21 cellular contexts compared by ENCODE assay signal in the genomic region with DNA sequence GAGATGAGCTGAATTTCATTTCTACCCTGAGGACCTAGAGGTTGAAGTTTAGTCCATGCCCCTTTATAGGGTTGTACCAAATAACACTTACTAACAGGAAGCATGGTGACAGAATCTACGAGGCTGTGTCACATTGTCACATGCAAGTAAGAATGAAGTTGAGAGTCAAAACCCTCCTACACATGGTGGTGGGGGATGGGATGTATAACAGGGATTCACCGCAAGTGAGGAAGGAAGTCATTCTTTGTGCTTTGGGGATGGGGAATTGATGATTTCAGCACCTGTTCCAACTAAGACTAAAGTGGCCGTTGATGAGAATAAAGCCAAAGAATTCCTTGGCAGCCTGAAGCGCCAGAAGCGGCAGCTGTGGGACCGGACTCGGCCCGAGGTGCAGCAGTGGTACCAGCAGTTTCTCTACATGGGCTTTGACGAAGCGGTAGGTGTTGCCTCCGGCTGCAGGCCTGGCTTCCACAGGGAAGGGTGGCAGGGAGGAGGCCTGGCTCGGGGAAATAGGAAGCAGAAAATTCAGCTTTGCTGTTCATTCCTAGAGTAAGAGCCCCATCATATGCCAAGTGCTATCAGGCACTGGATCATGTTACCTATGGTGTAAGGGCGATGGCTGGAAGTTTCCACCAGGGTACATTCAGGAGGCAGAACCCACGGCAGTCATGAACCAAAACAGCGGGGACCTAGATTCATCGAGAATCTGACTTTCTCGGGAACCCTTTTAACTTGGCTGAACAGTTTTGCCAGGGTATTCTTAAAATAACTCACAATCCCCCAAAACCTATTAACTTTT.
A peak's percentile ranks its signal among the peaks of the same experiment; 100 is the strongest.
DNase-seq lines count a peak whose midpoint lies in the region; ATAC-seq, FAIRE-seq and TF ChIP-seq lines count a peak whose summit lies in the region.
"Had no signal": no experiment of that assay in that cellular context is flagged by ENCODE, and none has a peak within 500 bp of the region (broad histone marks: within the 10 kb centered on the region; RNA-seq: fewer than 3 reads in every experiment).

No MANE protein-coding gene starts in this region.

- H3K27ac ChIP-seq in H1 (ENCODE audit: low read depth, low read length): no peak overlapping the region
- H3K27ac ChIP-seq in skeletal muscle tissue (ENCODE audit: low read depth, low read length): no peak overlapping the region
- H3K27ac ChIP-seq: A549, C4-2B, SJSA1 had no signal

- no peak overlapping the region for H4K8ac ChIP-seq in H1 (ENCODE audit: extremely low read depth, insufficient read depth, low read length)

- POLR2A ChIA-PET in H1 (lab: Charles Lee; ENCODE audit: partially characterized antibody): no interaction called here

- H3K9me3 ChIP-seq in H1 (ENCODE audit: insufficient read depth in 2 of 2, low read depth in 1 of 2, low read length in 1 of 2) (no peaks in the 10 kb centered on the region), skeletal muscle tissue (ENCODE audit: control insufficient read depth in 3 of 3, low read length in 3 of 3) (no peaks in the 10 kb centered on the region), HAP-1 (no peaks in the 10 kb centered on the region)
- H3K9me3 ChIP-seq: A549, SJSA1 had no signal

- H3K9me3 Mint-ChIP-seq in activated naive CD4-positive, alpha-beta T cell treated with anti-CD3 and anti-CD28 coated beads for 36 hours: no peaks in the 10 kb centered on the region
- no peaks in the 10 kb centered on the region for H3K9me3 Mint-ChIP-seq in activated T-cell treated with anti-CD3 and anti-CD28 coated beads, Interleukin-2, amount 50 U/mL, for 24 hours

- no peak overlapping the region for H3K4me3 Mint-ChIP-seq in activated naive CD4-positive, alpha-beta T cell treated with anti-CD3 and anti-CD28 coated beads for 36 hours
- H3K4me3 Mint-ChIP-seq in activated T-cell treated with anti-CD3 and anti-CD28 coated beads, Interleukin-2, amount 50 U/mL, for 24 hours: no peak overlapping the region

- H4K91ac ChIP-seq in H1 (replicated peaks; ENCODE audit: insufficient read length, low read length): no peak overlapping the region

- TF ChIP-seq CTCF in H1 (IDR thresholded peaks at IDR 0.05; ENCODE audit: control extremely low read depth in 1 of 3, insufficient read depth in 1 of 3, low read depth in 1 of 3, low read length in 3 of 3): no peak

- no peak overlapping the region for H3K4me2 ChIP-seq in H1 (ENCODE audit: insufficient read depth in 1 of 2, low read depth in 2 of 2, low read length in 2 of 2)
- H3K4me2 ChIP-seq: A549 had no signal

- peak; percentile 61 for DNase-seq in activated naive CD4-positive, alpha-beta T cell treated with anti-CD3 and anti-CD28 coated beads for 36 hours
- DNase-seq in activated naive CD4-positive, alpha-beta T cell treated with Interleukin-2 at 50 U/mL for 16 hours: no peak
- peak; percentile 37 for DNase-seq in KBM-7
- no peak for DNase-seq in H1 (ENCODE audit: low read depth in 1 of 2, low spot score in 2 of 2)
- no peak for DNase-seq in HAP-1 (ENCODE audit: low spot score in 2 of 2)
- no peak for DNase-seq in activated T-cell treated with anti-CD3 and anti-CD28 coated beads, Interleukin-2, amount 50 U/mL, for 24 hours
- DNase-seq: COR-L47, DMS153, H7, Karpas-422, MM.1S, NCI-H187, NCI-H2171 treated with DMSO at 0.1 percent for 48 hours, NCI-H446 treated with DMSO at 0.1 percent for 48 hours, NCI-H748 treated with DMSO at 0.1 percent for 48 hours, PC-3 had no signal

- in situ Hi-C loops in KBM-7 (cut with MboI; ENCODE audit: low pct_unique_long_range_greater_than_20kb, low sequenced_read_pairs) (no loop called here), HAP-1 (cut with MboI; ENCODE audit: low sequenced_read_pairs) (no loop called here)

- no peak overlapping the region; the same call in 1 of the 2 replicates for H2BK5ac ChIP-seq in H1 (ENCODE audit: low read depth, low read length)

- H2AFZ ChIP-seq in H1 (ENCODE audit: low read length): no peak overlapping the region

- no peaks in the 10 kb centered on the region for H3K79me2 ChIP-seq in H1 (ENCODE audit: control insufficient read depth in 1 of 2, insufficient read depth in 2 of 2, low read length in 2 of 2)

- ATAC-seq in GM21737 (IDR thresholded peaks at IDR 0.05; ENCODE audit: unreplicated experiment): no peak
- ATAC-seq: A549, PC-3 had no signal

- H3K18ac ChIP-seq in H1 (ENCODE audit: extremely low read depth, low read length): no peak overlapping the region

- H2BK12ac ChIP-seq in H1 (ENCODE audit: low read depth, low read length): 0 out of 2 replicates have a peak overlapping the region, but pooled peaks have one; percentile 60

- no peak overlapping the region for H3K23ac ChIP-seq in H1 (ENCODE audit: insufficient read length)

- no peaks in the 10 kb centered on the region for H3K23me2 ChIP-seq in H1 (ENCODE audit: low read depth, low read length)

- peak overlapping the region; percentile 4 for H3K27ac Mint-ChIP-seq in activated naive CD4-positive, alpha-beta T cell treated with anti-CD3 and anti-CD28 coated beads for 36 hours
- H3K27ac Mint-ChIP-seq in activated T-cell treated with anti-CD3 and anti-CD28 coated beads, Interleukin-2, amount 50 U/mL, for 24 hours: no peak overlapping the region

- no peak overlapping the region for H3K14ac ChIP-seq in H1 (ENCODE audit: insufficient read length)

- H2BK15ac ChIP-seq in H1 (ENCODE audit: low read length): no peak overlapping the region

- H2BK20ac ChIP-seq in H1 (ENCODE audit: low read length): no peak overlapping the region

- no peak overlapping the region for H3K4me3 ChIP-seq in H1 (ENCODE audit: extremely low read depth in 1 of 4, insufficient read depth in 2 of 4, low read depth in 3 of 4, low read length in 4 of 4)
- H3K4me3 ChIP-seq in skeletal muscle tissue (ENCODE audit: low read length in 3 of 3): peak overlapping the region in 2 of 3 donors; percentile 47 to 56
- no peak overlapping the region for H3K4me3 ChIP-seq in HAP-1
- H3K4me3 ChIP-seq: A549, SJSA1 had no signal

- 90% methylated on average over 17 of the region's 17 CpGs; no CpG with 5 or more reads in 1 of the 2 experiments for WGBS in H1 (ENCODE audit: extremely low coverage in 1 of 2, insufficient coverage in 1 of 2, insufficient read length in 1 of 2, insufficient replicate concordance in 2 of 2, low coverage in 1 of 2, low lambda C conversion rate in 2 of 2, missing lambda C conversion rate in 1 of 2), 2 experiments

- H3K4ac ChIP-seq in H1 (replicated peaks; ENCODE audit: insufficient read length, low read depth, low read length): no peak overlapping the region

- H3K36me3 ChIP-seq in H1 (ENCODE audit: control insufficient read depth in 2 of 4, insufficient read depth in 4 of 4, low read length in 3 of 4) (no peaks in the 10 kb centered on the region), skeletal muscle tissue (ENCODE audit: control insufficient read depth in 3 of 3, insufficient read depth in 3 of 3, low read length in 3 of 3) (no peaks in the 10 kb centered on the region), HAP-1 (replicated peaks) (no peaks in the 10 kb centered on the region)
- H3K36me3 ChIP-seq: SJSA1 had no signal

- H3K79me1 ChIP-seq in H1 (ENCODE audit: low read depth, low read length): no peaks in the 10 kb centered on the region

- H3K9ac ChIP-seq in H1 (replicated peaks in 1 of 4; ENCODE audit: extremely low read depth in 1 of 4, low read depth in 3 of 4, low read length in 3 of 4): no peak overlapping the region
- H3K9ac ChIP-seq in skeletal muscle tissue (ENCODE audit: low read depth in 1 of 3, low read length in 3 of 3): peak overlapping the region in 1 of 3 donors; percentile 10

- no peaks in the 10 kb centered on the region for H3K36me3 Mint-ChIP-seq in activated naive CD4-positive, alpha-beta T cell treated with anti-CD3 and anti-CD28 coated beads for 36 hours (ENCODE audit: low read depth)
- no peaks in the 10 kb centered on the region for H3K36me3 Mint-ChIP-seq in activated T-cell treated with anti-CD3 and anti-CD28 coated beads, Interleukin-2, amount 50 U/mL, for 24 hours (ENCODE audit: low read depth)

- no peak overlapping the region for H4K5ac ChIP-seq in H1 (ENCODE audit: insufficient read length, low read depth, low read length)

- TF ChIP-seq EP300 in H1 (IDR thresholded peaks at IDR 0.05; ENCODE audit: borderline replicate concordance in 1 of 2, low read depth in 2 of 2, low read length in 2 of 2): no peak

- no peak overlapping the region for H2BK120ac ChIP-seq in H1 (replicated peaks; ENCODE audit: low read depth, low read length)

- H3K27me3 ChIP-seq in H1 (replicated peaks in 1 of 4; ENCODE audit: control insufficient read depth in 3 of 4, extremely low read depth in 1 of 4, insufficient read depth in 3 of 4, low read length in 3 of 4) (no peaks in the 10 kb centered on the region), skeletal muscle tissue (ENCODE audit: control insufficient read depth in 3 of 3, insufficient read depth in 3 of 3, low read length in 3 of 3) (no peaks in the 10 kb centered on the region), HAP-1 (ENCODE audit: low read depth) (no peaks in the 10 kb centered on the region)
- H3K27me3 ChIP-seq: SJSA1 had no signal

- TF ChIP-seq POLR2A in H1 (IDR thresholded peaks at IDR 0.05; ENCODE audit: control extremely low read depth in 1 of 2, low read depth in 2 of 2, low read length in 2 of 2): no peak

- no peaks in the 10 kb centered on the region for H4K20me1 ChIP-seq in H1 (replicated peaks in 1 of 2; ENCODE audit: control insufficient read depth in 1 of 2, insufficient read depth in 2 of 2, low read length in 2 of 2)

- FAIRE-seq in H1 (lab: Jason Lieb, UNC): no peak
- FAIRE-seq: A549 had no signal

- intact Hi-C loops in activated naive CD4-positive, alpha-beta T cell treated with anti-CD3 and anti-CD28 coated beads for 36 hours (cut with micrococcal nuclease): no loop called here

- no peaks in the 10 kb centered on the region for H3K27me3 Mint-ChIP-seq in activated naive CD4-positive, alpha-beta T cell treated with anti-CD3 and anti-CD28 coated beads for 36 hours (ENCODE audit: low read depth)
- no peaks in the 10 kb centered on the region for H3K27me3 Mint-ChIP-seq in activated T-cell treated with anti-CD3 and anti-CD28 coated beads, Interleukin-2, amount 50 U/mL, for 24 hours

- H3K4me1 ChIP-seq in H1 (replicated peaks in 1 of 4; ENCODE audit: control insufficient read depth in 3 of 4, insufficient read depth in 4 of 4, low read length in 3 of 4) (peaks cover 4 to 8% (median 6%) of the 10 kb centered on the region in 4 experiments; a peak in 6 of 7 replicates), skeletal muscle tissue (ENCODE audit: control insufficient read depth in 3 of 3, insufficient read depth in 3 of 3, low read length in 3 of 3) (peaks cover 11 to 24% (median 15%) of the 10 kb centered on the region in 3 donors), HAP-1 (no peaks in the 10 kb centered on the region)
- H3K4me1 ChIP-seq: A549, SJSA1 had no signal

- no peak overlapping the region for H3K56ac ChIP-seq in H1 (replicated peaks; ENCODE audit: insufficient read length, low read depth, low read length)

- H2AK5ac ChIP-seq in H1 (ENCODE audit: low read depth, low read length): no peak overlapping the region

- no peak for TF ChIP-seq RAD21 in H1 (IDR thresholded peaks at IDR 0.05 in 1 of 2, conservative IDR thresholded peaks at IDR 0.05 in 1 of 2; ENCODE audit: low read depth in 2 of 2, low read length in 2 of 2)

- H3K4me1 Mint-ChIP-seq in activated naive CD4-positive, alpha-beta T cell treated with anti-CD3 and anti-CD28 coated beads for 36 hours (ENCODE audit: low read depth): peaks cover 30% of the 10 kb centered on the region
- peaks cover 31% of the 10 kb centered on the region for H3K4me1 Mint-ChIP-seq in activated T-cell treated with anti-CD3 and anti-CD28 coated beads, Interleukin-2, amount 50 U/mL, for 24 hours (ENCODE audit: low read depth)

- CTCF ChIA-PET in activated naive CD4-positive, alpha-beta T cell treated with anti-CD3 and anti-CD28 coated beads for 36 hours (lab: Charles Lee): interaction anchor here (0.7 kb wide), 1 partner anchor 22 kb away, joined by 3 read pairs; no protein-coding TSS in a partner anchor
- CTCF ChIA-PET in H1 (lab: Charles Lee; ENCODE audit: partially characterized antibody): no interaction called here

Comparison
In these comparisons a context has a peak if more than half of its experiments do, and no peak if none do; other contexts are left out.
1. DNase-seq: peak in activated naive CD4-positive, alpha-beta T cell treated with anti-CD3 and anti-CD28 coated beads for 36 hours (single experiment) and KBM-7 (single experiment); none in activated naive CD4-positive, alpha-beta T cell treated with Interleukin-2 at 50 U/mL for 16 hours (single experiment), H1 (0 of 2), HAP-1 (0 of 2) and activated T-cell treated with anti-CD3 and anti-CD28 coated beads, Interleukin-2, amount 50 U/mL, for 24 hours (single experiment).
2. H3K4me3 ChIP-seq: peak in skeletal muscle tissue (2 of 3); none in H1 (0 of 4) and HAP-1 (single experiment).